In the genomic region with DNA sequence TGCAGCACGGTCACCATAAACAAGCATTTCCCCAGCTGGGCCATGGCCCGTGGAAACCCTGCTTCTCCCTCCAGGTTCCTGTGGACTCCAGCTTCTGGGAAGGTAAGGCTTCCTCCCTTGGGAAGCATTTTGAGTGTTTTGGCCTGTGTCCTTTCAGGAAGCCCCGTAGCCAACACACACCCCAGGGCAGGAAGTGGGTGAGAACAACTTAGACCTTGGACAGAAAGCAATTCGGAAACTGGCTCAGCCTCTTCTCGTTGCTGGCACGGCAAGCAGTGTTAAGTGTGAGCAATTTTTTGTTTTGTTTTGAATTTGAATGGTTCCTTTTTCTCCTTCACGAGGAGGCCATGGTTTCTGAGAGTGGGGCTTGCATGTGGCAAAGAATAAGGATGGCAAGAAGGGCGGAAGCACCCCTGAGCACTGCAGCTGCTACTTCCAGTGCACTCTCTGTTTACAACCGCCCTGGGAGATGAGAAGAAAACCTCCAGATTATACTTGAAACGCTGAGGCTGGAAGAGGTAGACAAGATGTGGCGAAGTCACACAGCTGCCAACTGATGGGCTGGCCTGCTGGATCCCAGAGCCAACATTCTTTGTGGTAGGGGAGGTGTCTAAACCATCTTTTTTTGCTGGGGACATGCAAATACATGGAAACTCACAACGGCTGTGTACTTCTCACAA, we compare ENCODE assay signal across 1 cellular context.
TF ChIP-seq lines count a peak whose summit lies in the region.

No MANE protein-coding gene starts in this region.

TF ChIP-seq in K562, 482 proteins besides CTCF, POLR2A, EP300 and RAD21 (continued from another document):
- TF ChIP-seq, protein P1, sequence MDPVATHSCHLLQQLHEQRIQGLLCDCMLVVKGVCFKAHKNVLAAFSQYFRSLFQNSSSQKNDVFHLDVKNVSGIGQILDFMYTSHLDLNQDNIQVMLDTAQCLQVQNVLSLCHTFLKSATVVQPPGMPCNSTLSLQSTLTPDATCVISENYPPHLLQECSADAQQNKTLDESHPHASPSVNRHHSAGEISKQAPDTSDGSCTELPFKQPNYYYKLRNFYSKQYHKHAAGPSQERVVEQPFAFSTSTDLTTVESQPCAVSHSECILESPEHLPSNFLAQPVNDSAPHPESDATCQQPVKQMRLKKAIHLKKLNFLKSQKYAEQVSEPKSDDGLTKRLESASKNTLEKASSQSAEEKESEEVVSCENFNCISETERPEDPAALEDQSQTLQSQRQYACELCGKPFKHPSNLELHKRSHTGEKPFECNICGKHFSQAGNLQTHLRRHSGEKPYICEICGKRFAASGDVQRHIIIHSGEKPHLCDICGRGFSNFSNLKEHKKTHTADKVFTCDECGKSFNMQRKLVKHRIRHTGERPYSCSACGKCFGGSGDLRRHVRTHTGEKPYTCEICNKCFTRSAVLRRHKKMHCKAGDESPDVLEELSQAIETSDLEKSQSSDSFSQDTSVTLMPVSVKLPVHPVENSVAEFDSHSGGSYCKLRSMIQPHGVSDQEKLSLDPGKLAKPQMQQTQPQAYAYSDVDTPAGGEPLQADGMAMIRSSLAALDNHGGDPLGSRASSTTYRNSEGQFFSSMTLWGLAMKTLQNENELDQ (CRISPR knock-in tag; IDR thresholded peaks at IDR 0.05; ENCODE audit: borderline replicate concordance): no peak
